Comparison of ENCODE assay signal across 19 cellular contexts in genomic region chr19:3203754-3204645, GRCh38. TPM values are rescaled to one million over a fixed set of nuclear protein-coding genes. Genes with fewer than 3 reads are reported as not detected.
DNase-seq lines count a peak whose midpoint lies in the region; ATAC-seq lines count a peak whose summit lies in the region.
"Had no signal": no experiment of that assay in that cellular context is flagged by ENCODE, and none has a peak within 500 bp of the region (broad histone marks: within the 10 kb centered on the region; RNA-seq: fewer than 3 reads in every experiment).

No MANE protein-coding gene starts in this region.

- no peak overlapping the region for H3K4me3 Mint-ChIP-seq in naive thymus-derived CD4-positive, alpha-beta T cell
- H3K4me3 Mint-ChIP-seq: CD4-positive, CD25-positive, alpha-beta regulatory T cell; CD8-positive, alpha-beta memory T cell; GM23338; HFFc6 had no signal

- H3K36me3 ChIP-seq in H7 (replicated peaks; ENCODE audit: control insufficient read depth, insufficient read depth, low read length) = peaks cover 9% of the 10 kb centered on the region
- H3K36me3 ChIP-seq in naive thymus-derived CD4-positive, alpha-beta T cell (ENCODE audit: control insufficient read depth in 2 of 3, insufficient read depth in 3 of 3, low read length in 3 of 3) = peaks cover 0 to 77% (median 0%) of the 10 kb centered on the region in 3 experiments

- CTCF ChIA-PET in naive thymus-derived CD4-positive, alpha-beta T cell (lab: Charles Lee) = no interaction called here

- no peaks in the 10 kb centered on the region for H3K9me3 ChIP-seq in naive thymus-derived CD4-positive, alpha-beta T cell (ENCODE audit: control insufficient read depth in 2 of 3, low read length in 3 of 3)
- H3K9me3 ChIP-seq: BE2C had no signal

- peak; percentile 20 for ATAC-seq in naive thymus-derived CD4-positive, alpha-beta T cell
- ATAC-seq in HG03139 (IDR thresholded peaks at IDR 0.05; ENCODE audit: unreplicated experiment) = no peak
- ATAC-seq: GM23338, HCT116 had no signal

- intact Hi-C loops in naive thymus-derived CD4-positive, alpha-beta T cell (cut with micrococcal nuclease) = no loop called here

- H3K27ac ChIP-seq in naive thymus-derived CD4-positive, alpha-beta T cell (ENCODE audit: low read depth, low read length) = no peak overlapping the region

- no peaks in the 10 kb centered on the region for H3K27me3 Mint-ChIP-seq in naive thymus-derived CD4-positive, alpha-beta T cell
- H3K27me3 Mint-ChIP-seq: CD4-positive, CD25-positive, alpha-beta regulatory T cell; CD8-positive, alpha-beta memory T cell had no signal

- no peaks in the 10 kb centered on the region for H3K27me3 ChIP-seq in H7 (ENCODE audit: control insufficient read depth, insufficient read depth, low read length)
- H3K27me3 ChIP-seq in naive thymus-derived CD4-positive, alpha-beta T cell (ENCODE audit: control insufficient read depth in 2 of 2, insufficient read depth in 2 of 2, low read length in 2 of 2) = no peaks in the 10 kb centered on the region
- H3K27me3 ChIP-seq: BE2C had no signal

- no peaks in the 10 kb centered on the region for H3K4me1 Mint-ChIP-seq in naive thymus-derived CD4-positive, alpha-beta T cell
- H3K4me1 Mint-ChIP-seq: CD4-positive, CD25-positive, alpha-beta regulatory T cell; CD8-positive, alpha-beta memory T cell; GM23338 had no signal

- H3K27ac Mint-ChIP-seq in naive thymus-derived CD4-positive, alpha-beta T cell = no peak overlapping the region
- H3K27ac Mint-ChIP-seq: CD4-positive, CD25-positive, alpha-beta regulatory T cell; GM23338; HFFc6 had no signal

- peaks cover 0 to 1% (median 0%) of the 10 kb centered on the region in 11 donors for H3K9me3 Mint-ChIP-seq in naive thymus-derived CD4-positive, alpha-beta T cell
- H3K9me3 Mint-ChIP-seq: CD4-positive, CD25-positive, alpha-beta regulatory T cell; CD8-positive, alpha-beta memory T cell; GM23338; HFFc6 had no signal

- DNase-seq in H7 (peak; percentile 67), HuH-7.5 (ENCODE audit: low spot score) (peak; percentile 29), ureter (ENCODE audit: low spot score) (peak; percentile 38), hippocampal formation (lab: John Stamatoyannopoulos, UW) (no peak)
- no peak for DNase-seq in naive thymus-derived CD4-positive, alpha-beta T cell
- DNase-seq: ACHN; BE2C; C1 segment of cervical spinal cord; CD4-positive, CD25-positive, alpha-beta regulatory T cell; COR-L47; GDM1; HFFc6; IMR-90; KBM-7 had no signal

- POLR2A ChIA-PET in naive thymus-derived CD4-positive, alpha-beta T cell (lab: Charles Lee) = interaction anchor here (1.6 kb wide), 1 partner anchor 18 kb away, joined by 4 read pairs; no protein-coding TSS in a partner anchor

- H3K4me1 ChIP-seq in naive thymus-derived CD4-positive, alpha-beta T cell (ENCODE audit: control insufficient read depth in 2 of 2, insufficient read depth in 2 of 2, low read length in 2 of 2) = no peaks in the 10 kb centered on the region
- H3K4me1 ChIP-seq: BE2C had no signal

- H3K36me3 Mint-ChIP-seq in naive thymus-derived CD4-positive, alpha-beta T cell = peaks cover 0 to 4% (median 0%) of the 10 kb centered on the region in 5 donors
- H3K36me3 Mint-ChIP-seq: CD4-positive, CD25-positive, alpha-beta regulatory T cell had no signal

- no peak overlapping the region for H3K4me3 ChIP-seq in H7 (ENCODE audit: insufficient read depth, low read depth, low read length)
- no peak overlapping the region for H3K4me3 ChIP-seq in naive thymus-derived CD4-positive, alpha-beta T cell (ENCODE audit: low read length)
- H3K4me3 ChIP-seq: GM23338 had no signal

RNA-seq across cellular contexts. Expression of gene NCLN, which starts 18.3 kb away (rescaled TPM):
- total RNA-seq in H7 (2014; rRNA removed; shearing (Covaris generic)) = 68.2 and 82.8 TPM in 2 replicates
- 10 to 100 TPM; 45.4 to 64.7 (median 53.7) TPM for total RNA-seq in naive thymus-derived CD4-positive, alpha-beta T cell
- 10 to 100 TPM; 19.9 to 48.1 TPM for polyA plus RNA-seq in naive thymus-derived CD4-positive, alpha-beta T cell
- 69.2 TPM for total RNA-seq in ureter

RNA-seq across cellular contexts. Expression of gene CELF5, which starts 20.5 kb away (rescaled TPM):
- total RNA-seq in H7 (2014; rRNA removed; shearing (Covaris generic)) = 1.4 and 2.5 TPM in 2 replicates
- under 1 TPM; 0.16 to 0.27 (median 0.17) TPM for total RNA-seq in naive thymus-derived CD4-positive, alpha-beta T cell
- not detected for polyA plus RNA-seq in naive thymus-derived CD4-positive, alpha-beta T cell
- 0.62 TPM for total RNA-seq in ureter
- total RNA-seq: IMR-90 had no signal
- polyA plus RNA-seq: CD4-positive, CD25-positive, alpha-beta regulatory T cell; CD8-positive, alpha-beta memory T cell had no signal

RNA-seq across cellular contexts. Expression of gene S1PR4, which starts 25.4 kb away (rescaled TPM):
- not detected in 2 replicates for total RNA-seq in H7 (2014; rRNA removed; shearing (Covaris generic))
- 100 to 1,000 TPM in 3 of 5 experiments, 10 to 100 TPM in 2; 61.0 to 238 (median 181) TPM for total RNA-seq in naive thymus-derived CD4-positive, alpha-beta T cell
- 100 to 1,000 TPM; 332 to 589 TPM for polyA plus RNA-seq in naive thymus-derived CD4-positive, alpha-beta T cell
- total RNA-seq in ureter = 0.89 TPM
- total RNA-seq: HFFc6, HT-29, IMR-90 had no signal
- polyA plus RNA-seq: GM23338, IMR-90 had no signal

Comparison
In these comparisons a context has a peak if more than half of its experiments do, and no peak if none do; other contexts are left out.
1. DNase-seq: peak in H7 (single experiment), HuH-7.5 (single experiment) and ureter (single experiment); none in naive thymus-derived CD4-positive, alpha-beta T cell (0 of 9) and hippocampal formation (0 of 2).
2. RNA of gene S1PR4, which starts 25.4 kb away (total RNA-seq): 61.0 to 238 TPM in naive thymus-derived CD4-positive, alpha-beta T cell; 0.89 TPM in ureter (single experiment) and not detected in H7; every median in the first group is over 10 times any median in the second.